ENCODE assay signal across 10 cellular contexts in genomic region chr15:68316061-68316804, GRCh38. TPM values are rescaled to one million over a fixed set of nuclear protein-coding genes. Genes with fewer than 3 reads are reported as not detected.
DNase-seq lines count a peak whose midpoint lies in the region; ATAC-seq and TF ChIP-seq lines count a peak whose summit lies in the region.
"Had no signal": no experiment of that assay in that cellular context is flagged by ENCODE, and none has a peak within 500 bp of the region (broad histone marks: within the 10 kb centered on the region; RNA-seq: fewer than 3 reads in every experiment).

No MANE protein-coding gene starts in this region.

- H3K9me3 ChIP-seq in heart right ventricle, result no peaks in the 10 kb centered on the region
- no peaks in the 10 kb centered on the region for H3K9me3 ChIP-seq in hepatocyte (ENCODE audit: low read depth)
- no peaks in the 10 kb centered on the region for H3K9me3 ChIP-seq in uterus
- H3K9me3 ChIP-seq: upper lobe of left lung had no signal

- TF ChIP-seq CTCF in heart right ventricle (IDR thresholded peaks at IDR 0.05), result peak in 5 of 9 donors; percentile 11 to 40 (median 17)
- peak; percentile 40 for TF ChIP-seq CTCF in hepatocyte (IDR thresholded peaks at IDR 0.05; ENCODE audit: poor library complexity)
- peak in 1 of 4 experiments; percentile 12 for TF ChIP-seq CTCF in uterus (IDR thresholded peaks at IDR 0.05)

- WGBS in heart right ventricle, 2 donors, result 67 to 75% methylated on average over 17 of the region's 17 CpGs
- 72% methylated on average over 17 of the region's 17 CpGs for WGBS in hepatocyte (ENCODE audit: low lambda C conversion rate, missing lambda C conversion rate)

- ATAC-seq in heart right ventricle (peak in 3 of 8 donors; percentile 4 to 50 (median 32)), Right ventricle myocardium superior (ENCODE audit: poor library complexity) (no peak), GM21360 (IDR thresholded peaks at IDR 0.05; ENCODE audit: unreplicated experiment) (no peak), HG02884 (IDR thresholded peaks at IDR 0.05; ENCODE audit: unreplicated experiment) (no peak)

- DNase-seq in heart right ventricle (no peak), Right ventricle myocardium superior (no peak), SK-N-DZ (ENCODE audit: low spot score) (peak; percentile 49), hepatocyte (ENCODE audit: low spot score) (no peak), uterus (peak; percentile 35 to 43)
- DNase-seq in activated CD4-positive, alpha-beta T cell treated with anti-CD3 and anti-CD28 coated beads, Interleukin-2, amount 10 ng/mL, durations not matched to agents 24 days and 14 days, result no peak

- H3K4me1 ChIP-seq in heart right ventricle, result peaks cover 0 to 19% (median 13%) of the 10 kb centered on the region in 9 donors
- no peaks in the 10 kb centered on the region for H3K4me1 ChIP-seq in hepatocyte (ENCODE audit: insufficient read depth)
- H3K4me1 ChIP-seq in uterus, result peaks cover 0 to 3% of the 10 kb centered on the region in 2 donors
- H3K4me1 ChIP-seq: upper lobe of left lung had no signal

- H3K36me3 ChIP-seq in heart right ventricle (peaks cover 0 to 36% (median 0%) of the 10 kb centered on the region in 9 donors), hepatocyte (replicated peaks; ENCODE audit: insufficient read depth, low read depth) (no peaks in the 10 kb centered on the region), uterus (no peaks in the 10 kb centered on the region)
- H3K36me3 ChIP-seq: upper lobe of left lung had no signal

- H4K20me1 ChIP-seq in hepatocyte (ENCODE audit: insufficient read depth, poor library complexity, severe bottlenecking), result no peaks in the 10 kb centered on the region

- H3K4me3 ChIP-seq in heart right ventricle (no peak overlapping the region), hepatocyte (no peak overlapping the region), uterus (no peak overlapping the region)
- H3K4me3 ChIP-seq: skin epidermis, upper lobe of left lung had no signal

- H3K9me3 Mint-ChIP-seq in activated CD4-positive, alpha-beta T cell treated with anti-CD3 and anti-CD28 coated beads, Interleukin-2, amount 10 ng/mL, durations not matched to agents 24 days and 14 days, result no peaks in the 10 kb centered on the region

- H3K27ac ChIP-seq in heart right ventricle, result peak overlapping the region in 3 of 10 donors; percentile 26 to 39 (median 30)
- no peak overlapping the region for H3K27ac ChIP-seq in hepatocyte
- peak overlapping the region; percentile 44 to 75 for H3K27ac ChIP-seq in uterus
- H3K27ac ChIP-seq: skin epidermis, upper lobe of left lung had no signal

- H3K4me2 ChIP-seq in hepatocyte, result no peak overlapping the region

- H3K4me3 Mint-ChIP-seq in activated CD4-positive, alpha-beta T cell treated with anti-CD3 and anti-CD28 coated beads, Interleukin-2, amount 10 ng/mL, durations not matched to agents 24 days and 14 days, result no peak overlapping the region

- H3K27me3 Mint-ChIP-seq in activated CD4-positive, alpha-beta T cell treated with anti-CD3 and anti-CD28 coated beads, Interleukin-2, amount 10 ng/mL, durations not matched to agents 24 days and 14 days, result no peaks in the 10 kb centered on the region

- H3K79me2 ChIP-seq in hepatocyte, result no peaks in the 10 kb centered on the region

- TF ChIP-seq POLR2A in uterus (IDR thresholded peaks at IDR 0.05), result no peak

- no peaks in the 10 kb centered on the region for H3K9me2 ChIP-seq in hepatocyte (replicated peaks; ENCODE audit: insufficient read depth)

- peaks cover 0 to 3% (median 0%) of the 10 kb centered on the region in 7 donors for H3K27me3 ChIP-seq in heart right ventricle
- no peaks in the 10 kb centered on the region for H3K27me3 ChIP-seq in hepatocyte
- H3K27me3 ChIP-seq in uterus, result no peaks in the 10 kb centered on the region
- H3K27me3 ChIP-seq: upper lobe of left lung had no signal

- H3K36me3 Mint-ChIP-seq in activated CD4-positive, alpha-beta T cell treated with anti-CD3 and anti-CD28 coated beads, Interleukin-2, amount 10 ng/mL, durations not matched to agents 24 days and 14 days (ENCODE audit: low read depth), result no peaks in the 10 kb centered on the region

- H3K27ac Mint-ChIP-seq in activated CD4-positive, alpha-beta T cell treated with anti-CD3 and anti-CD28 coated beads, Interleukin-2, amount 10 ng/mL, durations not matched to agents 24 days and 14 days, result no peak overlapping the region

- no peaks in the 10 kb centered on the region for H3K4me1 Mint-ChIP-seq in activated CD4-positive, alpha-beta T cell treated with anti-CD3 and anti-CD28 coated beads, Interleukin-2, amount 10 ng/mL, durations not matched to agents 24 days and 14 days

- H2AFZ ChIP-seq in hepatocyte, result no peak overlapping the region

- intact Hi-C loops in heart right ventricle (cut with DNase I) (no loop called here), Right ventricle myocardium superior (cut with DNase I) (no loop called here), uterus (cut with DNase I; ENCODE audit: low total_unique reads) (loop anchor here (10.0 kb wide), 1 partner anchor 359 kb away; no protein-coding TSS in a partner anchor)
- intact Hi-C loops in activated CD4-positive, alpha-beta T cell treated with anti-CD3 and anti-CD28 coated beads, Interleukin-2, amount 10 ng/mL, durations not matched to agents 24 days and 14 days (cut with micrococcal nuclease), result no loop called here

RNA-seq across cellular contexts. Expression of gene FEM1B, which starts 38.7 kb away (rescaled TPM):
- total RNA-seq in heart right ventricle, result 100 to 1,000 TPM in 1 of 10 donors, 10 to 100 TPM in 9; 39.9 to 101 (median 76.5) TPM
- polyA plus RNA-seq in heart right ventricle, result 10 to 100 TPM; 10.5 to 22.0 TPM
- total RNA-seq in Right ventricle myocardium superior, result 40.8 TPM
- polyA plus RNA-seq in SK-N-DZ (2014; cell fraction: cytosol; rRNA removed), result 26.7 and 27.8 TPM in 2 replicates
- polyA plus RNA-seq in SK-N-DZ (2014; cell fraction: nucleus; rRNA removed), result 11.4 and 12.3 TPM in 2 replicates
- 54.8 and 62.8 TPM in 2 replicates for total RNA-seq in hepatocyte
- polyA plus RNA-seq in hepatocyte, result 11.9 and 12.1 TPM in 2 replicates
- 100 to 1,000 TPM in 2 of 4 donors, 10 to 100 TPM in 2; 39.4 to 130 (median 77.4) TPM for total RNA-seq in uterus
- 46.2 and 51.6 TPM in 2 replicates for total RNA-seq in activated CD4-positive, alpha-beta T cell treated with anti-CD3 and anti-CD28 coated beads, Interleukin-2, amount 10 ng/mL, durations not matched to agents 24 days and 14 days

Comparison
In these comparisons a context has a peak if more than half of its experiments do, and no peak if none do; other contexts are left out.
1. DNase-seq: peak in SK-N-DZ (single experiment) and uterus (2 of 2); none in heart right ventricle (0 of 2), Right ventricle myocardium superior (single experiment), hepatocyte (single experiment) and activated CD4-positive, alpha-beta T cell treated with anti-CD3 and anti-CD28 coated beads, Interleukin-2, amount 10 ng/mL, durations not matched to agents 24 days and 14 days (single experiment).